In the genomic region with DNA sequence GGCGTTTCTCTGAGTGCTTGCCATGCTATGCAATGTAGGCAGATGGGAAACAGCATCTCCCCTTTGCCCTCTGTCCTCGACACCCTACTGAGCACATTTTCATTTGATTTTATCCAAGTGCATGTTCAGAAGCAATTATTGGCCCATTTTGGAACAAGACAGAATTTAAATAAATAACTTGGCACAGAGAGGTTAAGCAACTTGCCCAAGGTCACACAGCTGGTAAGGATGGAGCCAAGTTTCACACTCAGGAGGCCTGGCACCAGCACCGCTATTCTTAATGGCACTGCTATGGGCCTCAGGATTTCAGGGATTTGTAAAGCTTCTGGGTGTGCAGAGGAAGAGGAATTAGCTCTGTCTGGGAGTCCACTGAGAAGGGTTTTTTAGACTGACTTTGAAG, we compare ENCODE assay signal across 15 cellular contexts. TPM values are rescaled to one million over a fixed set of nuclear protein-coding genes. Genes with fewer than 3 reads are reported as not detected.
DNase-seq lines count a peak whose midpoint lies in the region; TF ChIP-seq lines count a peak whose summit lies in the region.
"Had no signal": no experiment of that assay in that cellular context is flagged by ENCODE, and none has a peak within 500 bp of the region (broad histone marks: within the 10 kb centered on the region; RNA-seq: fewer than 3 reads in every experiment).

No MANE protein-coding gene starts in this region.

- H3K27ac Mint-ChIP-seq in chondrocyte (ENCODE audit: unreplicated experiment) (no peak overlapping the region), neural progenitor cell (peak overlapping the region; percentile 61)
- H3K27ac Mint-ChIP-seq: CD4-positive, alpha-beta T cell had no signal

- H3K4me1 Mint-ChIP-seq in chondrocyte (ENCODE audit: low read depth), result no peaks in the 10 kb centered on the region
- peaks cover 7% of the 10 kb centered on the region for H3K4me1 Mint-ChIP-seq in neural progenitor cell

- H3K9me3 ChIP-seq in HEK293 (ENCODE audit: control insufficient read depth, insufficient read depth, low read depth, low read length) (no peaks in the 10 kb centered on the region), neural progenitor cell (ENCODE audit: low read depth) (no peaks in the 10 kb centered on the region), ovary (no peaks in the 10 kb centered on the region)
- H3K9me3 ChIP-seq: Caco-2, HAP-1 had no signal

- H3F3A ChIP-seq in neural progenitor cell (ENCODE audit: low read depth), result no peaks in the 10 kb centered on the region

- POLR2A ChIA-PET in HEK293 (lab: Yijun Ruan, JAX), result no interaction called here

- DNase-seq in chondrocyte (ENCODE audit: low spot score), result peak; percentile 1
- no peak for DNase-seq in neural progenitor cell (ENCODE audit: low spot score)
- no peak for DNase-seq in GM13976 (ENCODE audit: low spot score)
- DNase-seq in activated CD4-positive, alpha-beta T cell treated with anti-CD3 and anti-CD28 coated beads, Interleukin-2, amount 50 U/mL, for 4 hours, result no peak
- DNase-seq in ovary, result no peak
- DNase-seq: AML-193; Caco-2; CD4-positive, alpha-beta T cell; DMS153; DMS79 treated with DMSO at 0.1 percent for 48 hours; GF-D8 had no signal

- no peak overlapping the region for H3K9ac ChIP-seq in neural progenitor cell

- H2AFZ ChIP-seq in neural progenitor cell (replicated peaks), result no peak overlapping the region

- in situ Hi-C loops in GM13976 (cut with MboI; ENCODE audit: low sequenced_read_pairs, unreplicated experiment), result no loop called here

- intact Hi-C loops in ovary (cut with DNase I), result loop anchor here in 2 of 4 donors (5.0 to 10.0 kb wide), 3 partner anchors 40 to 278 kb away; no protein-coding TSS in a partner anchor

- H3K4me1 ChIP-seq in HEK293 (ENCODE audit: control insufficient read depth, insufficient read depth, low read length), result no peaks in the 10 kb centered on the region
- H3K4me1 ChIP-seq in neural progenitor cell, result peaks cover 3% of the 10 kb centered on the region
- H3K4me1 ChIP-seq in ovary (ENCODE audit: insufficient read depth), result peaks cover under 1% of the 10 kb centered on the region
- H3K4me1 ChIP-seq: HAP-1 had no signal

- H4K20me1 ChIP-seq in neural progenitor cell (ENCODE audit: low read depth), result no peaks in the 10 kb centered on the region

- 75 to 80% (median 79%) methylated on average over 3 of the region's 3 CpGs for WGBS in ovary, 3 donors

- no peak overlapping the region for H3K4me2 ChIP-seq in neural progenitor cell

- H3K4me3 ChIP-seq in HEK293 (ENCODE audit: low read depth, low read length) (no peak overlapping the region), neural progenitor cell (no peak overlapping the region), ovary (no peak overlapping the region)
- H3K4me3 ChIP-seq: HAP-1 had no signal

- CTCF ChIA-PET in HEK293 (lab: Yijun Ruan, JAX), result interaction anchor here (0.5 to 1.9 kb wide), 3 partner anchors 34 to 418 kb away, joined by 3 to 14 read pairs (median 3); partner anchors contain the start of genes CHCHD4 and TMEM43

- no peaks in the 10 kb centered on the region for H3K36me3 ChIP-seq in HEK293 (ENCODE audit: control insufficient read depth in 2 of 2, insufficient read depth in 1 of 2, low read length in 2 of 2)
- H3K36me3 ChIP-seq in neural progenitor cell, result no peaks in the 10 kb centered on the region
- no peaks in the 10 kb centered on the region for H3K36me3 ChIP-seq in ovary
- H3K36me3 ChIP-seq: HAP-1 had no signal

- no peaks in the 10 kb centered on the region for H3K79me2 ChIP-seq in neural progenitor cell (ENCODE audit: low read depth)

- TF ChIP-seq POLR2A in ovary (IDR thresholded peaks at IDR 0.05), result no peak

- H3K36me3 Mint-ChIP-seq in chondrocyte (ENCODE audit: low read depth), result no peaks in the 10 kb centered on the region
- H3K36me3 Mint-ChIP-seq in neural progenitor cell, result no peaks in the 10 kb centered on the region

- H3K27me3 Mint-ChIP-seq in chondrocyte (ENCODE audit: low read depth), result peaks cover 13% of the 10 kb centered on the region
- H3K27me3 Mint-ChIP-seq in neural progenitor cell (ENCODE audit: insufficient read depth, low read depth), result peaks cover 11% of the 10 kb centered on the region

- TF ChIP-seq CTCF in HEK293 (tag by site-specific recombination; IDR thresholded peaks at IDR 0.05), result no peak
- no peak for TF ChIP-seq CTCF in chondrocyte (IDR thresholded peaks at IDR 0.05)
- no peak for TF ChIP-seq CTCF in neural progenitor cell (IDR thresholded peaks at IDR 0.05)
- TF ChIP-seq CTCF in GM13976 (IDR thresholded peaks at IDR 0.05; ENCODE audit: borderline replicate concordance, control extremely low read depth, extremely low read depth, insufficient read depth, missing control alignments), result no peak
- TF ChIP-seq CTCF in ovary (IDR thresholded peaks at IDR 0.05), result no peak

- no peak overlapping the region for H3K27ac ChIP-seq in HEK293 (ENCODE audit: extremely low read depth, low read depth, low read length)
- H3K27ac ChIP-seq in neural progenitor cell, result no peak overlapping the region
- no peak overlapping the region for H3K27ac ChIP-seq in ovary
- H3K27ac ChIP-seq: C4-2B had no signal

- H3K27me3 ChIP-seq in neural progenitor cell (no peaks in the 10 kb centered on the region), ovary (no peaks in the 10 kb centered on the region)

- no peak for TF ChIP-seq EP300 in ovary (IDR thresholded peaks at IDR 0.05)

- H3K9me3 Mint-ChIP-seq in chondrocyte (ENCODE audit: low read depth) (no peaks in the 10 kb centered on the region), neural progenitor cell (no peaks in the 10 kb centered on the region)
- H3K9me3 Mint-ChIP-seq: CD4-positive, alpha-beta T cell had no signal

- H3K4me3 Mint-ChIP-seq in chondrocyte (ENCODE audit: unreplicated experiment) (no peak overlapping the region), neural progenitor cell (no peak overlapping the region)
- H3K4me3 Mint-ChIP-seq: CD4-positive, alpha-beta T cell had no signal

TF ChIP-seq in HEK293, 187 proteins besides CTCF, POLR2A, EP300 and RAD21:
- TF ChIP-seq ZNF768 (tag by site-specific recombination; IDR thresholded peaks at IDR 0.05), result peak; percentile 83; the same call in 1 of the 2 replicates
- TF ChIP-seq ZNF664 (tag by site-specific recombination; IDR thresholded peaks at IDR 0.05), result peak; percentile 78; the same call in 1 of the 2 replicates
- TF ChIP-seq ZNF426 (tag by site-specific recombination; IDR thresholded peaks at IDR 0.05), result no peak

RNA-seq across cellular contexts. Expression of gene GRIP2, which starts 2.5 kb away (rescaled TPM):
- total RNA-seq in chondrocyte, result 0.20 to 0.63 TPM in 2 of 3 replicates, not detected in the other
- total RNA-seq in neural progenitor cell (ENCODE audit: low replicate concordance), result 0.25 TPM in 1 of 2 replicates, not detected in the other
- total RNA-seq in ovary, result 10 to 100 TPM in 2 of 7 donors, 1 to 10 TPM in 5; 1.1 to 19.4 (median 5.4) TPM
- polyA plus RNA-seq in ovary, result 10 to 100 TPM in 1 of 2 donors, 1 to 10 TPM in 1; 1.6 to 11.2 TPM
- total RNA-seq: CD4-positive, alpha-beta T cell; HT-29 had no signal
